14 cellular contexts compared by ENCODE assay signal in the genomic region with DNA sequence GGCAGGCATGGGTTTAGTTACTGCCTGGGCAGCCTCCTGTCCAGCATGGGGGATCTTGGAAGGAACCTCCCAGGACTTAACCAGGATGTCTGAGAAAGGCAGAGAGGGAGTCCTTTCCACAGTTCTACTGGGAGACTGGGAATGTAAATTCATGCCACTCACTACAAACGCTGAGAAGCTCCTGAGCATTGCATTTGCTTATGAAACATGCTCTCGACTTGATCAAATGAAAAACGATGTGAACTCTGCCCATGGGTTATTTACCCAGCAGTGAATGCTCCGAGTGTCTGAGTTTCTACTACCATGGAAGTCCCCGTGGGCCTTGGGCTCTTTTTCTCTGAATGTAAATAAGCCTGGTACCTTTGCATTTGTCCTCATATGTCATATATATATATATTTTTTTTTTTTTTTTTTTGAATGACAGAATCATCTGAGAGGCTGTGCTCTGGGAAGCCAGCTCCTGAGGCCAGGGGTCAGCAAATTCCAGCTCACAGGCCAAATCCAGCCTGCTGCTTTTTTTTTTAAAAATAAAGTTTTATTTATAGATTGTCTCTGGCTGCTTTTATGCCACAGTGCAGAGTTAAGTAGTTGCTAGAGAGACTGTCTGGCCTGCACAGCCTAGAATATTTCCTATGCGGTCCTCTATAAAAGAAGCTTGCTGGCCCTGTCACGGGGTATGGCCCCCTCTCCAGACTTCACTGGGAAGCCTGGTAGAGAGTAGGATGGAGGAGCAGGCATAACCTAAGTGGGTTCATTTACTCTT.
"Had no signal": no experiment of that assay in that cellular context is flagged by ENCODE, and none has a peak within 500 bp of the region (broad histone marks: within the 10 kb centered on the region; RNA-seq: fewer than 3 reads in every experiment).

No MANE protein-coding gene starts in this region.

- H3K36me3 ChIP-seq: ascending aorta, breast epithelium, heart right ventricle, thyroid gland, vagina had no signal

- H3K27ac ChIP-seq: ascending aorta, epithelial cell of prostate, psoas muscle, thyroid gland, vagina had no signal

- FAIRE-seq: frontal cortex had no signal

- H3K9me3 ChIP-seq: ascending aorta, breast epithelium, heart right ventricle, psoas muscle, thyroid gland, vagina had no signal

- H3K4me1 ChIP-seq: ascending aorta, breast epithelium, psoas muscle, thyroid gland, vagina had no signal

- H3K4me3 ChIP-seq: ascending aorta, breast epithelium, heart right ventricle, psoas muscle, thyroid gland, vagina had no signal

- DNase-seq: activated CD4-positive, CD25-positive, alpha-beta regulatory T cell treated with anti-CD3 and anti-CD28 coated beads, Interleukin-2, amount 50 U/mL, for 72 hours; activated naive CD4-positive, alpha-beta T cell treated with anti-CD3 and anti-CD28 coated beads, Interleukin-2, amount 10 ng/mL, durations not matched to agents 7 days and 5 days; activated T-cell treated with anti-CD3 and anti-CD28 coated beads for 4 hours; heart right ventricle; psoas muscle; stimulated activated CD4-positive, alpha-beta T cell treated with anti-CD3 and anti-CD28 coated beads, Interleukin-12 subunit alpha, Interleukin-12 subunit beta, amount 100 ng/mL, for 4 hours; stimulated activated CD4-positive, alpha-beta T cell treated with anti-CD3 and anti-CD28 coated beads, Interleukin-2, amount 100 ng/mL, for 24 hours; thyroid gland had no signal

- H3K27me3 ChIP-seq: ascending aorta, breast epithelium, heart right ventricle, thyroid gland, vagina had no signal

- ATAC-seq: activated T-helper 17 cell treated with anti-CD3 and anti-CD28 coated beads, Interleukin-2, amount 50 U/mL, for 72 hours had no signal
